21 cellular contexts compared by ENCODE assay signal in genomic region chr10:28552775-28553174, GRCh38. TPM values are rescaled to one million over a fixed set of nuclear protein-coding genes. Genes with fewer than 3 reads are reported as not detected.
DNase-seq lines count a peak whose midpoint lies in the region; ATAC-seq and TF ChIP-seq lines count a peak whose summit lies in the region.
"Had no signal": no experiment of that assay in that cellular context is flagged by ENCODE, and none has a peak within 500 bp of the region (broad histone marks: within the 10 kb centered on the region; RNA-seq: fewer than 3 reads in every experiment).

No MANE protein-coding gene starts in this region.

- H3K4me3 ChIP-seq in GM23248 = no peak overlapping the region
- H3K4me3 ChIP-seq: lower lobe of right lung, SJSA1, upper lobe of right lung had no signal

- H3K4me1 ChIP-seq in GM23248 (ENCODE audit: insufficient read depth) = peaks cover 18% of the 10 kb centered on the region
- H3K4me1 ChIP-seq: SJSA1 had no signal

- H4K20me1 ChIP-seq in GM23248 (ENCODE audit: insufficient read depth) = peaks cover 47% of the 10 kb centered on the region

- no peak for DNase-seq in activated T-cell treated with anti-CD3 and anti-CD28 coated beads, Interleukin-2, amount 50 U/mL, for 24 hours
- no peak for DNase-seq in activated T-cell treated with anti-CD3 and anti-CD28 coated beads, Interleukin-2, amount 50 U/mL, for 1 hour
- DNase-seq in GM23248 (no peak), chondrocyte (ENCODE audit: low spot score) (no peak), DMS79 (lab: John Stamatoyannopoulos, UW) (no peak), DMS53 (lab: John Stamatoyannopoulos, UW) (no peak), NCI-H69 (lab: John Stamatoyannopoulos, UW) (no peak)
- no peak for DNase-seq in natural killer cell treated with Interleukin-12 subunit alpha and Interleukin-12 subunit beta and Interleukin-15 and Interleukin-18, amount 100 ng/mL, for 72 hours (ENCODE audit: low spot score)
- DNase-seq: 8988T; activated CD4-positive, alpha-beta T cell treated with anti-CD3 and anti-CD28 coated beads, Interleukin-2, amount 10 ng/mL, durations not matched to agents 24 days and 14 days; cortex of kidney; KBM-7; kidney; lower lobe of right lung; NCI-H146; NCI-H510A; NK-92 treated with Interleukin-12 subunit alpha and Interleukin-12 subunit beta, amount 100 ng/mL, for 24 hours; retina; upper lobe of right lung had no signal

- no peak overlapping the region for H3K27ac ChIP-seq in GM23248
- H3K27ac ChIP-seq: lower lobe of right lung, SJSA1, upper lobe of right lung had no signal

- no peaks in the 10 kb centered on the region for H3K27me3 ChIP-seq in GM23248 (replicated peaks; ENCODE audit: insufficient read depth)
- H3K27me3 ChIP-seq: SJSA1, upper lobe of right lung had no signal

- no peak for TF ChIP-seq CTCF in chondrocyte (IDR thresholded peaks at IDR 0.05)

- H3K9ac ChIP-seq in GM23248 = 0 out of 2 replicates have a peak overlapping the region, but pooled peaks have one; percentile 5

- WGBS in GM23248 (ENCODE audit: low coverage in 1 of 2, low lambda C conversion rate in 2 of 2, missing lambda C conversion rate in 2 of 2), 2 experiments = 41 to 43% methylated on average over 4 of the region's 4 CpGs

- H3K27me3 Mint-ChIP-seq in activated T-cell treated with anti-CD3 and anti-CD28 coated beads, Interleukin-2, amount 50 U/mL, for 24 hours = no peaks in the 10 kb centered on the region
- no peaks in the 10 kb centered on the region for H3K27me3 Mint-ChIP-seq in chondrocyte (ENCODE audit: low read depth)
- H3K27me3 Mint-ChIP-seq in natural killer cell treated with Interleukin-12 subunit alpha and Interleukin-12 subunit beta and Interleukin-15 and Interleukin-18, amount 100 ng/mL, for 72 hours = no peaks in the 10 kb centered on the region
- H3K27me3 Mint-ChIP-seq: activated CD4-positive, alpha-beta T cell treated with anti-CD3 and anti-CD28 coated beads, Interleukin-2, amount 10 ng/mL, durations not matched to agents 24 days and 14 days had no signal

- no peak overlapping the region for H3K4me3 Mint-ChIP-seq in activated T-cell treated with anti-CD3 and anti-CD28 coated beads, Interleukin-2, amount 50 U/mL, for 24 hours
- H3K4me3 Mint-ChIP-seq in chondrocyte (ENCODE audit: unreplicated experiment) = no peak overlapping the region
- peak overlapping the region; percentile 18 for H3K4me3 Mint-ChIP-seq in natural killer cell treated with Interleukin-12 subunit alpha and Interleukin-12 subunit beta and Interleukin-15 and Interleukin-18, amount 100 ng/mL, for 72 hours
- H3K4me3 Mint-ChIP-seq: activated CD4-positive, alpha-beta T cell treated with anti-CD3 and anti-CD28 coated beads, Interleukin-2, amount 10 ng/mL, durations not matched to agents 24 days and 14 days had no signal

- no peaks in the 10 kb centered on the region for H3K9me2 ChIP-seq in GM23248 (ENCODE audit: insufficient read depth)

- H3K9me3 ChIP-seq in GM23248 (ENCODE audit: low read depth) = no peaks in the 10 kb centered on the region
- H3K9me3 ChIP-seq: lower lobe of right lung, SJSA1, upper lobe of right lung had no signal

- ATAC-seq in natural killer cell treated with Interleukin-12 subunit alpha and Interleukin-12 subunit beta and Interleukin-15 and Interleukin-18, amount 100 ng/mL, for 72 hours = no peak
- ATAC-seq: lower lobe of right lung, Panc1, upper lobe of right lung had no signal

- H3K4me1 Mint-ChIP-seq in activated T-cell treated with anti-CD3 and anti-CD28 coated beads, Interleukin-2, amount 50 U/mL, for 24 hours (ENCODE audit: low read depth) = peaks cover 86% of the 10 kb centered on the region
- peaks cover 71% of the 10 kb centered on the region for H3K4me1 Mint-ChIP-seq in chondrocyte (ENCODE audit: low read depth)
- H3K4me1 Mint-ChIP-seq in natural killer cell treated with Interleukin-12 subunit alpha and Interleukin-12 subunit beta and Interleukin-15 and Interleukin-18, amount 100 ng/mL, for 72 hours (ENCODE audit: low read depth in 2 of 2) = peaks cover 67 to 80% of the 10 kb centered on the region in 2 donors

- H3F3A ChIP-seq in GM23248 (ENCODE audit: insufficient read depth) = peaks cover 44% of the 10 kb centered on the region

- no peak overlapping the region for H3K4me2 ChIP-seq in GM23248 (ENCODE audit: unreplicated experiment)

- peaks cover 31% of the 10 kb centered on the region for H3K36me3 ChIP-seq in GM23248 (ENCODE audit: low read depth)

- peaks cover 98% of the 10 kb centered on the region for H3K36me3 Mint-ChIP-seq in activated T-cell treated with anti-CD3 and anti-CD28 coated beads, Interleukin-2, amount 50 U/mL, for 24 hours (ENCODE audit: low read depth)
- H3K36me3 Mint-ChIP-seq in chondrocyte (ENCODE audit: low read depth) = peaks cover 19% of the 10 kb centered on the region
- H3K36me3 Mint-ChIP-seq in natural killer cell treated with Interleukin-12 subunit alpha and Interleukin-12 subunit beta and Interleukin-15 and Interleukin-18, amount 100 ng/mL, for 72 hours = peaks cover 55% of the 10 kb centered on the region

- in situ Hi-C loops in GM23248 (cut with MboI) = no loop called here

- H3K9me3 Mint-ChIP-seq in activated T-cell treated with anti-CD3 and anti-CD28 coated beads, Interleukin-2, amount 50 U/mL, for 24 hours = no peaks in the 10 kb centered on the region
- no peaks in the 10 kb centered on the region for H3K9me3 Mint-ChIP-seq in chondrocyte (ENCODE audit: low read depth)
- H3K9me3 Mint-ChIP-seq in natural killer cell treated with Interleukin-12 subunit alpha and Interleukin-12 subunit beta and Interleukin-15 and Interleukin-18, amount 100 ng/mL, for 72 hours = no peaks in the 10 kb centered on the region
- H3K9me3 Mint-ChIP-seq: activated CD4-positive, alpha-beta T cell treated with anti-CD3 and anti-CD28 coated beads, Interleukin-2, amount 10 ng/mL, durations not matched to agents 24 days and 14 days had no signal

- peak overlapping the region; percentile 42 for H3K27ac Mint-ChIP-seq in activated T-cell treated with anti-CD3 and anti-CD28 coated beads, Interleukin-2, amount 50 U/mL, for 24 hours
- peak overlapping the region; percentile 3 for H3K27ac Mint-ChIP-seq in chondrocyte (ENCODE audit: unreplicated experiment)
- peak overlapping the region; percentile 60 to 62 for H3K27ac Mint-ChIP-seq in natural killer cell treated with Interleukin-12 subunit alpha and Interleukin-12 subunit beta and Interleukin-15 and Interleukin-18, amount 100 ng/mL, for 72 hours
- H3K27ac Mint-ChIP-seq: activated CD4-positive, alpha-beta T cell treated with anti-CD3 and anti-CD28 coated beads, Interleukin-2, amount 10 ng/mL, durations not matched to agents 24 days and 14 days had no signal

- H2AFZ ChIP-seq in GM23248 = no peak overlapping the region

- peaks cover 100% of the 10 kb centered on the region for H3K79me2 ChIP-seq in GM23248 (ENCODE audit: insufficient read depth)

RNA-seq across cellular contexts. Expression of gene WAC, which starts 19.9 kb away (rescaled TPM):
- 57.5 and 67.3 TPM in 2 replicates for total RNA-seq in GM23248 (2014; rRNA removed; shearing (Covaris generic))
- polyA plus RNA-seq in GM23248 (2016; fragmentation: Nextera tagmentation; extraction: Ambion mirVana) = 53.3 and 54.3 TPM in 2 replicates
- total RNA-seq in chondrocyte = 91.1 to 97.7 TPM (median 93.2 TPM) in 3 replicates
- 100 to 1,000 TPM; 136 to 146 TPM for total RNA-seq in natural killer cell treated with Interleukin-12 subunit alpha and Interleukin-12 subunit beta and Interleukin-15 and Interleukin-18, amount 100 ng/mL, for 72 hours

Comparison
In these comparisons a context has a peak if more than half of its experiments do, and no peak if none do; other contexts are left out.
1. H3K27ac Mint-ChIP-seq: peak in every context shown above with its lines; median percentile 61 in natural killer cell treated with Interleukin-12 subunit alpha and Interleukin-12 subunit beta and Interleukin-15 and Interleukin-18, amount 100 ng/mL, for 72 hours; 42 in activated T-cell treated with anti-CD3 and anti-CD28 coated beads, Interleukin-2, amount 50 U/mL, for 24 hours; 3 in chondrocyte.